ENCODE assay signal across 9 cellular contexts in genomic region chr5:171405615-171406014, GRCh38. TPM values are rescaled to one million over a fixed set of nuclear protein-coding genes. Genes with fewer than 3 reads are reported as not detected.
DNase-seq lines count a peak whose midpoint lies in the region; ATAC-seq and TF ChIP-seq lines count a peak whose summit lies in the region.
"Had no signal": no experiment of that assay in that cellular context is flagged by ENCODE, and none has a peak within 500 bp of the region (broad histone marks: within the 10 kb centered on the region; RNA-seq: fewer than 3 reads in every experiment).

No MANE protein-coding gene starts in this region.

- H3K36me3 ChIP-seq in Loucy (ENCODE audit: insufficient read depth, low read length) (peaks cover 69% of the 10 kb centered on the region; the same call in 1 of the 2 replicates), parathyroid adenoma (ENCODE audit: control insufficient read depth, insufficient read depth, low read length) (no peaks in the 10 kb centered on the region), adrenal gland (replicated peaks in 1 of 2) (peaks cover 0 to 59% of the 10 kb centered on the region in 2 donors)

- H3K79me2 ChIP-seq in Loucy (ENCODE audit: insufficient read depth, low read length) (peaks cover 63% of the 10 kb centered on the region), parathyroid adenoma (peaks cover 7% of the 10 kb centered on the region)

- H3K4me1 ChIP-seq in Loucy (ENCODE audit: insufficient read depth, low read length, poor library complexity, severe bottlenecking) (no peaks in the 10 kb centered on the region), parathyroid adenoma (peaks cover 4% of the 10 kb centered on the region), adrenal gland (replicated peaks in 1 of 2) (no peaks in the 10 kb centered on the region)

- H3K4me3 ChIP-seq in Loucy (ENCODE audit: low read length, poor library complexity, severe bottlenecking) (no peak overlapping the region), cardiac fibroblast (replicated peaks in 1 of 2; ENCODE audit: low read depth in 2 of 2, low read length in 2 of 2) (no peak overlapping the region), parathyroid adenoma (ENCODE audit: low read depth, low read length) (no peak overlapping the region), adrenal gland (no peak overlapping the region)

- H3K9ac ChIP-seq in Loucy (ENCODE audit: low read depth, low read length, poor library complexity, severe bottlenecking) (no peak overlapping the region), parathyroid adenoma (no peak overlapping the region)

- H2AFZ ChIP-seq in Loucy (ENCODE audit: low read length) = no peak overlapping the region
- no peak overlapping the region for H2AFZ ChIP-seq in parathyroid adenoma

- peaks cover 48% of the 10 kb centered on the region for H4K20me1 ChIP-seq in Loucy (ENCODE audit: insufficient read depth, low read length, poor library complexity, severe bottlenecking)

- intact Hi-C loops in adrenal gland (cut with DNase I) = no loop called here

- H3K27ac ChIP-seq in parathyroid adenoma (no peak overlapping the region), adrenal gland (no peak overlapping the region)

- H3K9me3 ChIP-seq in Loucy (ENCODE audit: insufficient read depth, low read depth, low read length) = no peaks in the 10 kb centered on the region; the same call in 1 of the 2 replicates
- no peaks in the 10 kb centered on the region for H3K9me3 ChIP-seq in parathyroid adenoma (ENCODE audit: control insufficient read depth, low read length)
- H3K9me3 ChIP-seq in adrenal gland (replicated peaks in 1 of 3) = no peaks in the 10 kb centered on the region

- no peak overlapping the region for H3K4me2 ChIP-seq in Loucy (ENCODE audit: low read depth, low read length, poor library complexity, severe bottlenecking)
- H3K4me2 ChIP-seq in parathyroid adenoma (ENCODE audit: low read length) = no peak overlapping the region

- ATAC-seq in GM19395 (IDR thresholded peaks at IDR 0.05; ENCODE audit: unreplicated experiment) = no peak

- DNase-seq in NCI-H1105 treated with DMSO at 0.1 percent for 48 hours (lab: John Stamatoyannopoulos, UW) (peak; percentile 3), NCI-H1105 (lab: John Stamatoyannopoulos, UW) (no peak), cardiac fibroblast (ENCODE audit: low read depth in 2 of 2) (peak; percentile 45), adrenal gland (no peak), NCI-H226 (no peak)
- DNase-seq: mesendoderm had no signal

- H3K27me3 ChIP-seq in Loucy (ENCODE audit: insufficient read depth, low read length, poor library complexity, severe bottlenecking) (no peaks in the 10 kb centered on the region), parathyroid adenoma (ENCODE audit: control insufficient read depth, insufficient read depth, low read length) (no peaks in the 10 kb centered on the region), adrenal gland (no peaks in the 10 kb centered on the region)

- 53 to 60% (median 54%) methylated on average over 3 of the region's 3 CpGs for WGBS in adrenal gland, 4 donors

- TF ChIP-seq CTCF in Loucy (conservative IDR thresholded peaks at IDR 0.05; ENCODE audit: low read length) (peak; percentile 45), cardiac fibroblast (IDR thresholded peaks at IDR 0.05; ENCODE audit: low read depth, low read length) (peak; percentile 45), parathyroid adenoma (IDR thresholded peaks at IDR 0.05) (peak; percentile 9), adrenal gland (IDR thresholded peaks at IDR 0.05) (peak in 3 of 6 experiments; percentile 24 to 29 (median 26))

- no peaks in the 10 kb centered on the region for H3F3A ChIP-seq in Loucy (ENCODE audit: low read depth)

- H3K9me2 ChIP-seq in Loucy (replicated peaks; ENCODE audit: low read depth, low read length) = no peaks in the 10 kb centered on the region

- no peak for TF ChIP-seq POLR2A in adrenal gland (IDR thresholded peaks at IDR 0.05)

RNA-seq across cellular contexts. Expression of gene FGF18, which starts 13.8 kb away (rescaled TPM):
- total RNA-seq in adrenal gland = under 1 TPM; 0.14 to 0.61 (median 0.27) TPM
- 1 to 10 TPM in 1 of 3 donors, under 1 TPM in 2; 0.18 to 1.5 (median 0.88) TPM for polyA plus RNA-seq in adrenal gland

RNA-seq across cellular contexts. Expression of gene NPM1, which starts 18.0 kb away (rescaled TPM):
- 100 to 1,000 TPM; 376 to 782 (median 641) TPM for total RNA-seq in adrenal gland
- 1,000 to 10,000 TPM in 2 of 3 donors, 100 to 1,000 TPM in 1; 718 to 1,386 (median 1,014) TPM for polyA plus RNA-seq in adrenal gland

Comparison
In these comparisons a context has a peak if more than half of its experiments do, and no peak if none do; other contexts are left out.
1. DNase-seq: peak in NCI-H1105 treated with DMSO at 0.1 percent for 48 hours (single experiment) and cardiac fibroblast (2 of 2); none in NCI-H1105 (single experiment), adrenal gland (0 of 7) and NCI-H226 (single experiment).